In the genomic region with DNA sequence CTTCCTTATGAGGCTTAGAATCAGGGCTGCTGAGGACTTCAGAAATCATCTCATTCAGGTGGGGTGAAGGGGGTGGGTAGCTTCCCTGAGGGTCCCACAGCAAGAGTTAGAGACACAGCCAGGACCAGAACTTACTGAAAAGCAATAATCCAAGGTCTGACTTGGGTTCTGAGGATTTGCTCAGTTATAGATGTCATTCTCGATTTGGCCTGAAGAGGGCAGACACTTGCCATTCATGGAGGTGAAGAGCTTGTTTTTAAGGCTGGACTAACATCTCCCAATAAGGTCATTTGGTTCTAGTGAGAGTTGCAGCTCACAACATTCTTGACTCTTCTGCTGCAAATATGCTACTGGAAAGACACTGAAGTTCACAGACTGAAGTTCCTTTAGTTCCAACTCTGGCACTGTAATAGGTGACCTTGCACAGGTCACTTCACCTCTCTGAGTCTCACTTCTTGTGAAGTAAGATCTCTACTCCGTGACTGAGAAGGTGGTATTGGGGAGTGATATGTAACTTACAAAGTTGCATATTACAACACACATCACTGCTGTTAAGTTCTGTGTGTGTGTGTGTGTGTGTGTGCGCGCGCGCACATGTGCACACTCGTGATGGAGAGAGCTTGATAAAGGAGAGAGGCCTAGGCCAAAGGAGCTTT, we compare ENCODE assay signal across 8 cellular contexts.
A peak's percentile ranks its signal among the peaks of the same experiment; 100 is the strongest.
DNase-seq lines count a peak whose midpoint lies in the region; ATAC-seq and TF ChIP-seq lines count a peak whose summit lies in the region.

No MANE protein-coding gene starts in this region.

- intact Hi-C loops in gastrocnemius medialis (cut with DNase I; ENCODE audit: low total_unique reads) = loop anchor here (1.0 kb wide), 1 partner anchor 226 kb away; no protein-coding TSS in a partner anchor

- H3K9me3 ChIP-seq in DND-41 (ENCODE audit: insufficient read depth, low read length, severe bottlenecking) = no peaks in the 10 kb centered on the region
- H3K9me3 ChIP-seq in adipocyte (ENCODE audit: control insufficient read depth, low read length) = no peaks in the 10 kb centered on the region
- H3K9me3 ChIP-seq in right atrium auricular region = no peaks in the 10 kb centered on the region
- no peaks in the 10 kb centered on the region for H3K9me3 ChIP-seq in gastrocnemius medialis

- no peaks in the 10 kb centered on the region for H3K79me2 ChIP-seq in DND-41 (ENCODE audit: insufficient read depth, low read length)

- no peak for TF ChIP-seq POLR2A in gastrocnemius medialis (IDR thresholded peaks at IDR 0.05)

- H3K27ac ChIP-seq in DND-41 (ENCODE audit: low read length) = no peak overlapping the region
- H3K27ac ChIP-seq in right atrium auricular region = no peak overlapping the region
- H3K27ac ChIP-seq in gastrocnemius medialis = no peak overlapping the region

- H3K27me3 ChIP-seq in DND-41 (ENCODE audit: insufficient read depth, low read length, poor library complexity) (no peaks in the 10 kb centered on the region), adipocyte (replicated peaks; ENCODE audit: control insufficient read depth, insufficient read depth, low read length) (no peaks in the 10 kb centered on the region), right atrium auricular region (no peaks in the 10 kb centered on the region), gastrocnemius medialis (no peaks in the 10 kb centered on the region)

- H3K36me3 ChIP-seq in DND-41 (ENCODE audit: insufficient read depth, low read length) = no peaks in the 10 kb centered on the region
- peaks cover 11% of the 10 kb centered on the region for H3K36me3 ChIP-seq in adipocyte (ENCODE audit: control insufficient read depth, insufficient read depth, low read length, severe bottlenecking)
- no peaks in the 10 kb centered on the region for H3K36me3 ChIP-seq in right atrium auricular region
- no peaks in the 10 kb centered on the region for H3K36me3 ChIP-seq in gastrocnemius medialis

- no peak overlapping the region for H2AFZ ChIP-seq in DND-41 (ENCODE audit: low read depth, low read length)

- H3K9ac ChIP-seq in DND-41 (ENCODE audit: low read depth, low read length) (no peak overlapping the region), adipocyte (ENCODE audit: low read length) (no peak overlapping the region)

- TF ChIP-seq CTCF in DND-41 (IDR thresholded peaks at IDR 0.05; ENCODE audit: borderline replicate concordance, extremely low read depth, low read length, poor library complexity, severe bottlenecking) (peak; percentile 84), right atrium auricular region (IDR thresholded peaks at IDR 0.05) (peak; percentile 65 to 84), gastrocnemius medialis (IDR thresholded peaks at IDR 0.05 in 4 of 5, conservative IDR thresholded peaks at IDR 0.05 in 1 of 5) (peak; percentile 72 to 85 (median 79))

- H3K4me3 ChIP-seq in DND-41 (ENCODE audit: low read depth in 1 of 2, low read length in 2 of 2) = no peak overlapping the region
- H3K4me3 ChIP-seq in adipocyte (ENCODE audit: low read length) = no peak overlapping the region
- no peak overlapping the region for H3K4me3 ChIP-seq in right atrium auricular region
- H3K4me3 ChIP-seq in gastrocnemius medialis = no peak overlapping the region

- H3K4me2 ChIP-seq in DND-41 (ENCODE audit: insufficient read depth, low read length) = no peak overlapping the region

- peak; percentile 66; the same call in 2 of the 3 replicates for ATAC-seq in DND-41 (ENCODE audit: insufficient read depth, low read depth)
- ATAC-seq in GM19324 (IDR thresholded peaks at IDR 0.05; ENCODE audit: low FRiP score, unreplicated experiment) = peak; percentile 67
- peak; percentile 92 for ATAC-seq in HG03378 (IDR thresholded peaks at IDR 0.05; ENCODE audit: unreplicated experiment)
- peak; percentile 57 to 84 for ATAC-seq in gastrocnemius medialis

- in situ Hi-C loops in gastrocnemius medialis (cut with MboI; ENCODE audit: low sequenced_read_pairs in 4 of 4) = loop anchor here in 3 of 4 donors (5.0 to 25.0 kb wide), 3 partner anchors 115 to 583 kb away; a partner anchor contains a TSS

- no peaks in the 10 kb centered on the region for H4K20me1 ChIP-seq in DND-41 (ENCODE audit: insufficient read depth, low read length)

- H3K4me1 ChIP-seq in DND-41 (ENCODE audit: insufficient read depth, low read length) = 0 out of 2 replicates have a peak, but pooled peaks cover 4% of the 10 kb centered on the region
- peaks cover 10% of the 10 kb centered on the region for H3K4me1 ChIP-seq in adipocyte (ENCODE audit: control insufficient read depth, insufficient read depth, low read length)
- H3K4me1 ChIP-seq in right atrium auricular region = no peaks in the 10 kb centered on the region
- no peaks in the 10 kb centered on the region for H3K4me1 ChIP-seq in gastrocnemius medialis

- DNase-seq in DND-41 = peak; percentile 45
- peak; percentile 91 for DNase-seq in NCI-H510A treated with DMSO at 0.1 percent for 48 hours (lab: John Stamatoyannopoulos, UW)
- peak; percentile 89 for DNase-seq in adipocyte (ENCODE audit: low read depth)
- no peak for DNase-seq in right atrium auricular region (ENCODE audit: low spot score)
- DNase-seq in gastrocnemius medialis = peak in 1 of 2 donors; percentile 27
- DNase-seq in activated CD4-positive, CD25-positive, alpha-beta regulatory T cell (lab: John Stamatoyannopoulos, UW) = no peak

Comparison
In these comparisons a context has a peak if more than half of its experiments do, and no peak if none do; other contexts are left out.
1. DNase-seq: peak in DND-41 (single experiment), NCI-H510A treated with DMSO at 0.1 percent for 48 hours (single experiment) and adipocyte (single experiment); none in right atrium auricular region (single experiment) and activated CD4-positive, CD25-positive, alpha-beta regulatory T cell (0 of 4).
2. Peak in every context shown above with its lines, with median percentiles within 50 percentile points of each other: ATAC-seq and CTCF ChIP-seq.